ENCODE assay signal across 8 cellular contexts in the genomic region with DNA sequence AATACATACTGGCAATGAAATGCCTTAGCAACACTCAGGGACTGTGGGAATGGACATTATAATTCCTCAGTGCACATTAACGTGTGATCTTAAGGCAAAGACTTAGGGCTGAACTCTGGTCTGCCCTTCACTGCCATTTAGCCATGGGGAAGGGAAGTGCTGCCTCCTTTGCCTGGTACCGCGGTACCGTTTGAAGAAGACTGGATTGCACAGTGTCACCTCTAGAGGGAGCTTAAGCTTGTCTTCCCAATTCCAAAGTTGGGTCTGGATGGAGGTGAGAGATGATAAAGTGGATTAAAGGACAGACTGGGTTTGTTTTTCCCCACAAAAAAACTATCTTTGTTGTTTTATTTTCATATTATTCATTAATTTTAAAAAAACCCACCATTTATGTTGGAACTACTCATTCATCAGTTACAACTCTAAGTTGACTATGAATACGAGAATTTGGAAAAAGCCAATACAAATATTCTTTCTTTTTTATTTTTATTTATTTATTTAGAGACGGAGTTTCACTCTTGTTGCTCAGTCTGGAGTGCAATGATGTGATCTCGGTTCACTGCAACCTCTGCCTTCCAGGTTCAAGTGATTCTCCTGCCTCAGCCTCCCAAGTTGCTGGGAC.
DNase-seq lines count a peak whose midpoint lies in the region; ATAC-seq and TF ChIP-seq lines count a peak whose summit lies in the region.

No MANE protein-coding gene starts in this region.

- no peaks in the 10 kb centered on the region for H3K9me3 ChIP-seq in HAP-1

- TF ChIP-seq CTCF in AG10803 (conservative IDR thresholded peaks at IDR 0.05; ENCODE audit: low read length) (peak; percentile 60), glutamatergic neuron (IDR thresholded peaks at IDR 0.05; ENCODE audit: partially characterized antibody, unreplicated experiment) (peak; percentile 74)

- no peak for ATAC-seq in HG03095 (IDR thresholded peaks at IDR 0.05; ENCODE audit: unreplicated experiment)

- H3K9me3 Mint-ChIP-seq in glutamatergic neuron (ENCODE audit: unreplicated experiment), result peaks cover 3% of the 10 kb centered on the region
- peaks cover 4% of the 10 kb centered on the region for H3K9me3 Mint-ChIP-seq in T-helper 2 cell treated with Interferon-gamma antibody and Interleukin-4, amounts not matched to agents 5 μg/mL and 100 μg/mL, for 36 hours

- H3K4me1 Mint-ChIP-seq in glutamatergic neuron (ENCODE audit: low read depth, unreplicated experiment), result no peaks in the 10 kb centered on the region
- H3K4me1 Mint-ChIP-seq in T-helper 2 cell treated with Interferon-gamma antibody and Interleukin-4, amounts not matched to agents 5 μg/mL and 100 μg/mL, for 36 hours (ENCODE audit: low read depth), result no peaks in the 10 kb centered on the region

- H3K4me3 ChIP-seq in AG10803 (ENCODE audit: low read length) (no peak overlapping the region), HAP-1 (no peak overlapping the region)

- no peaks in the 10 kb centered on the region for H3K36me3 ChIP-seq in HAP-1 (replicated peaks)

- 0 out of 2 replicates have a peak, but pooled peaks cover 3% of the 10 kb centered on the region for H3K27me3 ChIP-seq in HAP-1 (ENCODE audit: low read depth)

- H3K27me3 Mint-ChIP-seq in glutamatergic neuron (ENCODE audit: unreplicated experiment), result peaks cover 2% of the 10 kb centered on the region
- no peaks in the 10 kb centered on the region for H3K27me3 Mint-ChIP-seq in T-helper 2 cell treated with Interferon-gamma antibody and Interleukin-4, amounts not matched to agents 5 μg/mL and 100 μg/mL, for 36 hours (ENCODE audit: low read depth)

- no peaks in the 10 kb centered on the region for H3K4me1 ChIP-seq in HAP-1

- in situ Hi-C loops in HAP-1 (cut with MboI; ENCODE audit: low sequenced_read_pairs), result no loop called here

- no peaks in the 10 kb centered on the region for H3K36me3 Mint-ChIP-seq in glutamatergic neuron (ENCODE audit: unreplicated experiment)
- H3K36me3 Mint-ChIP-seq in T-helper 2 cell treated with Interferon-gamma antibody and Interleukin-4, amounts not matched to agents 5 μg/mL and 100 μg/mL, for 36 hours (ENCODE audit: low read depth), result no peaks in the 10 kb centered on the region

- H3K4me3 Mint-ChIP-seq in glutamatergic neuron (ENCODE audit: unreplicated experiment), result no peak overlapping the region
- no peak overlapping the region for H3K4me3 Mint-ChIP-seq in T-helper 2 cell treated with Interferon-gamma antibody and Interleukin-4, amounts not matched to agents 5 μg/mL and 100 μg/mL, for 36 hours

- H3K27ac Mint-ChIP-seq in glutamatergic neuron (ENCODE audit: unreplicated experiment), result no peak overlapping the region
- no peak overlapping the region for H3K27ac Mint-ChIP-seq in T-helper 2 cell treated with Interferon-gamma antibody and Interleukin-4, amounts not matched to agents 5 μg/mL and 100 μg/mL, for 36 hours

- DNase-seq in AG10803 (ENCODE audit: low read depth), result peak; percentile 9
- DNase-seq in HAP-1 (ENCODE audit: low spot score in 2 of 2), result peak; percentile 42 to 58
- DNase-seq in SHP77 treated with DMSO at 0.1 percent for 48 hours (lab: John Stamatoyannopoulos, UW), result peak; percentile 34
- no peak for DNase-seq in glutamatergic neuron
- peak; percentile 78 for DNase-seq in superior temporal gyrus (ENCODE audit: extremely low spot score)
- DNase-seq in T-helper 2 cell treated with Interferon-gamma antibody and Interleukin-4, amounts not matched to agents 5 μg/mL and 100 μg/mL, for 36 hours (ENCODE audit: low spot score), result no peak
- no peak for DNase-seq in activated CD4-positive, alpha-beta T cell treated with anti-CD3 and anti-CD28 coated beads for 1 hour

Comparison
In these comparisons a context has a peak if more than half of its experiments do, and no peak if none do; other contexts are left out.
1. DNase-seq: peak in AG10803 (single experiment), HAP-1 (2 of 2), SHP77 treated with DMSO at 0.1 percent for 48 hours (single experiment) and superior temporal gyrus (single experiment); none in glutamatergic neuron (single experiment), T-helper 2 cell treated with Interferon-gamma antibody and Interleukin-4, amounts not matched to agents 5 μg/mL and 100 μg/mL, for 36 hours (single experiment) and activated CD4-positive, alpha-beta T cell treated with anti-CD3 and anti-CD28 coated beads for 1 hour (single experiment).